8 cellular contexts compared by ENCODE assay signal in genomic region chr17:1648582-1649115, GRCh38. TPM values are rescaled to one million over a fixed set of nuclear protein-coding genes. Genes with fewer than 3 reads are reported as not detected.
DNase-seq lines count a peak whose midpoint lies in the region; ATAC-seq and TF ChIP-seq lines count a peak whose summit lies in the region.

No MANE protein-coding gene starts in this region.

- H3K36me3 Mint-ChIP-seq in progenitor cell of endocrine pancreas (ENCODE audit: insufficient read depth), result peaks cover 22% of the 10 kb centered on the region

- H3K9ac ChIP-seq in KMS-11, result peak overlapping the region; percentile 12; the same call in 1 of the 2 replicates

- no peak overlapping the region for H3K27ac Mint-ChIP-seq in progenitor cell of endocrine pancreas

- H3K27me3 ChIP-seq in KMS-11 (ENCODE audit: insufficient read depth, low read depth), result no peaks in the 10 kb centered on the region
- no peaks in the 10 kb centered on the region for H3K27me3 ChIP-seq in heart left ventricle
- H3K27me3 ChIP-seq in upper lobe of left lung, result no peaks in the 10 kb centered on the region

- H3K36me3 ChIP-seq in KMS-11 (ENCODE audit: insufficient read depth), result no peaks in the 10 kb centered on the region; the same call in 1 of the 2 replicates
- H3K36me3 ChIP-seq in heart left ventricle, result peaks cover 10 to 52% (median 41%) of the 10 kb centered on the region in 9 donors
- H3K36me3 ChIP-seq in upper lobe of left lung, result peaks cover 26 to 36% (median 33%) of the 10 kb centered on the region in 4 donors

- peaks cover 21% of the 10 kb centered on the region for H3K27me3 Mint-ChIP-seq in progenitor cell of endocrine pancreas

- H3K4me3 Mint-ChIP-seq in progenitor cell of endocrine pancreas (ENCODE audit: low read depth), result no peak overlapping the region

- peak overlapping the region; percentile 48 for H3K4me2 ChIP-seq in KMS-11

- 0 to 2% (median 1%) methylated on average over 2 to 48 of the region's 48 CpGs for WGBS in heart left ventricle, 4 donors
- 2% methylated on average over 5 of the region's 48 CpGs; no CpG with 5 or more reads in 1 of the 2 donors for WGBS in upper lobe of left lung, 2 donors

- H3K4me1 ChIP-seq in KMS-11 (ENCODE audit: low read depth, poor library complexity, severe bottlenecking) (no peaks in the 10 kb centered on the region), heart left ventricle (peaks cover 7 to 65% (median 54%) of the 10 kb centered on the region in 12 donors), upper lobe of left lung (peaks cover 62 to 68% (median 66%) of the 10 kb centered on the region in 4 donors)

- peak overlapping the region; percentile 78 for H2AFZ ChIP-seq in KMS-11 (ENCODE audit: low read depth)

- TF ChIP-seq CTCF in KMS-11 (conservative IDR thresholded peaks at IDR 0.05; ENCODE audit: low read depth, low read length) (peak; percentile 51), heart left ventricle (IDR thresholded peaks at IDR 0.05) (peak; percentile 69 to 97 (median 87)), progenitor cell of endocrine pancreas (IDR thresholded peaks at IDR 0.05; ENCODE audit: unreplicated experiment) (peak; percentile 79), upper lobe of left lung (IDR thresholded peaks at IDR 0.05) (peak; percentile 95 to 100 (median 96))

- no peaks in the 10 kb centered on the region for H4K20me1 ChIP-seq in KMS-11 (ENCODE audit: insufficient read depth)

- TF ChIP-seq POLR2A in heart left ventricle (IDR thresholded peaks at IDR 0.05), result peak in 1 of 2 donors; percentile 19
- TF ChIP-seq POLR2A in upper lobe of left lung (IDR thresholded peaks at IDR 0.05), result no peak

- intact Hi-C loops in heart left ventricle (cut with DNase I), result loop anchor here in 8 of 10 donors (1.0 to 10.0 kb wide), 7 partner anchors 67 to 391 kb away; no protein-coding TSS in a partner anchor

- H3K9me3 ChIP-seq in heart left ventricle (no peaks in the 10 kb centered on the region), upper lobe of left lung (no peaks in the 10 kb centered on the region)

- no peaks in the 10 kb centered on the region for H3K79me2 ChIP-seq in KMS-11 (ENCODE audit: insufficient read depth, low read depth)

- H3K4me3 ChIP-seq in KMS-11 (IDR thresholded peaks at IDR 0.05; ENCODE audit: insufficient read depth, low read depth, low read length) (no peak overlapping the region), heart left ventricle (peak overlapping the region; percentile 32 to 99 (median 67)), upper lobe of left lung (peak overlapping the region; percentile 44 to 93 (median 84))

- DNase-seq in Daoy (ENCODE audit: low read depth) (peak; percentile 97), SKM-1 treated with dmso at 0.1 percent for 144 hours (lab: John Stamatoyannopoulos, UW; ENCODE audit: unreplicated experiment) (peak; percentile 49), heart left ventricle (peak; percentile 95 to 98 (median 96)), progenitor cell of endocrine pancreas (ENCODE audit: low spot score, unreplicated experiment) (peak; percentile 93), upper lobe of left lung (peak; percentile 98)
- peak; percentile 78 for DNase-seq in activated naive CD8-positive, alpha-beta T cell treated with anti-CD3 and anti-CD28 coated beads, Interleukin-2, amount 50 U/mL, for 16 hours (ENCODE audit: low read depth, low spot score)

- ATAC-seq in GM21576 (IDR thresholded peaks at IDR 0.05; ENCODE audit: unreplicated experiment) (peak; percentile 49), heart left ventricle (peak; percentile 25 to 62 (median 55)), upper lobe of left lung (ENCODE audit: low FRiP score in 2 of 2) (peak; percentile 85 to 87)

- H3K27ac ChIP-seq in KMS-11 (no peak overlapping the region), heart left ventricle (peak overlapping the region; percentile 83 to 100 (median 96)), upper lobe of left lung (peak overlapping the region; percentile 92 to 99 (median 98))

- no peak for TF ChIP-seq EP300 in upper lobe of left lung (IDR thresholded peaks at IDR 0.05)

- no peaks in the 10 kb centered on the region for H3K9me3 Mint-ChIP-seq in progenitor cell of endocrine pancreas (ENCODE audit: low read depth)

- peaks cover 7% of the 10 kb centered on the region for H3K4me1 Mint-ChIP-seq in progenitor cell of endocrine pancreas (ENCODE audit: low read depth)

RNA-seq across cellular contexts. Expression of gene RILP, which starts 1.0 kb away (rescaled TPM):
- total RNA-seq in Daoy (2014; rRNA removed; shearing (Covaris generic)), result 7.7 and 40.7 TPM in 2 replicates
- total RNA-seq in heart left ventricle (100 to 1,000 TPM in 2 of 9 donors, 10 to 100 TPM in 7; 41.9 to 130 (median 60.1) TPM), progenitor cell of endocrine pancreas (1.2 and 1.5 TPM in 2 replicates), upper lobe of left lung (100 to 1,000 TPM in 2 of 6 donors, 10 to 100 TPM in 4; 43.7 to 192 (median 85.4) TPM)
- polyA plus RNA-seq in heart left ventricle, result 100 to 1,000 TPM in 1 of 2 donors, 10 to 100 TPM in 1; 37.6 to 124 TPM

RNA-seq across cellular contexts. Expression of gene SCARF1, which starts 3.1 kb away (rescaled TPM):
- 2.1 and 4.0 TPM in 2 replicates for total RNA-seq in Daoy (2014; rRNA removed; shearing (Covaris generic))
- total RNA-seq in heart left ventricle (10 to 100 TPM in 7 of 9 donors, 1 to 10 TPM in 2; 7.4 to 25.9 (median 12.9) TPM), progenitor cell of endocrine pancreas (0.43 and 0.69 TPM in 2 replicates), upper lobe of left lung (10 to 100 TPM; 22.0 to 93.2 (median 55.5) TPM)
- polyA plus RNA-seq in heart left ventricle, result 1 to 10 TPM; 9.0 to 9.1 TPM

RNA-seq across cellular contexts. Expression of gene SLC43A2, which starts 20.0 kb away (rescaled TPM):
- total RNA-seq in Daoy (2014; rRNA removed; shearing (Covaris generic)), result 11.5 and 11.9 TPM in 2 replicates
- total RNA-seq in heart left ventricle, result 10 to 100 TPM in 3 of 9 donors, 1 to 10 TPM in 6; 4.1 to 29.1 (median 7.1) TPM
- 1 to 10 TPM; 1.4 to 6.8 TPM for polyA plus RNA-seq in heart left ventricle
- total RNA-seq in progenitor cell of endocrine pancreas, result 21.1 and 21.9 TPM in 2 replicates
- 10 to 100 TPM; 16.9 to 79.0 (median 49.2) TPM for total RNA-seq in upper lobe of left lung

RNA-seq across cellular contexts. Expression of gene PRPF8, which starts 36.0 kb away (rescaled TPM):
- 63.9 and 93.3 TPM in 2 replicates for total RNA-seq in Daoy (2014; rRNA removed; shearing (Covaris generic))
- total RNA-seq in heart left ventricle, result 100 to 1,000 TPM; 119 to 195 (median 174) TPM
- polyA plus RNA-seq in heart left ventricle, result 10 to 100 TPM; 70.1 to 98.1 TPM
- total RNA-seq in progenitor cell of endocrine pancreas, result 367 and 378 TPM in 2 replicates
- 100 to 1,000 TPM; 173 to 283 (median 220) TPM for total RNA-seq in upper lobe of left lung
